Comparison of ENCODE assay signal across 34 cellular contexts in genomic region chr10:108612485-108612884, GRCh38.
"Had no signal": no experiment of that assay in that cellular context is flagged by ENCODE, and none has a peak within 500 bp of the region (broad histone marks: within the 10 kb centered on the region; RNA-seq: fewer than 3 reads in every experiment).

No MANE protein-coding gene starts in this region.

- H3K9me3 ChIP-seq: SJCRH30 had no signal

- H3K27me3 ChIP-seq: brain microvascular endothelial cell, SJCRH30 had no signal

- ATAC-seq: activated CD8-positive, alpha-beta memory T cell treated with anti-CD3 and anti-CD28 coated beads, Interleukin-2, amount 10 ng/mL, durations not matched to agents 7 days and 5 days; activated T-cell treated with anti-CD3 and anti-CD28 coated beads, Interleukin-2, amount 50 U/mL, for 72 hours; activated T-helper 17 cell treated with anti-CD3 and anti-CD28 coated beads, Interleukin-2, amount 50 U/mL, for 72 hours; Panc1 had no signal

- DNase-seq: activated CD4-positive, alpha-beta memory T cell treated with anti-CD3 and anti-CD28 coated beads, Interleukin-2, amount 10 ng/mL, durations not matched to agents 7 days and 5 days; activated CD4-positive, alpha-beta T cell treated with anti-CD3 and anti-CD28 coated beads for 1 hour; activated CD4-positive, alpha-beta T cell treated with anti-CD3 and anti-CD28 coated beads for 48 hours; activated CD4-positive, CD25-positive, alpha-beta regulatory T cell; activated CD8-positive, alpha-beta memory T cell treated with anti-CD3 and anti-CD28 coated beads for 24 hours; activated CD8-positive, alpha-beta memory T cell treated with anti-CD3 and anti-CD28 coated beads, Interleukin-2, amount 10 ng/mL, durations not matched to agents 7 days and 5 days; activated CD8-positive, alpha-beta memory T cell treated with anti-CD3 and anti-CD28 coated beads, Interleukin-2, amount 50 U/mL, for 48 hours; activated effector memory CD4-positive, alpha-beta T cell treated with anti-CD3 and anti-CD28 coated beads, Interleukin-2, amount 50 U/mL, for 16 hours; activated naive CD4-positive, alpha-beta T cell; activated naive CD4-positive, alpha-beta T cell treated with anti-CD3 and anti-CD28 coated beads, Interleukin-2, amount 50 U/mL, for 16 hours; activated naive CD8-positive, alpha-beta T cell treated with anti-CD3 and anti-CD28 coated beads for 36 hours; activated T-cell treated with anti-CD3 and anti-CD28 coated beads, Interleukin-2, amount 50 U/mL, for 72 hours; amniotic stem cell; aorta; brain microvascular endothelial cell; central memory CD4-positive, alpha-beta T cell; Karpas-422; KBM-7; NCI-H1048; NCI-H1417; NCI-H146; NCI-H187; NCI-H2029 treated with DMSO at 0.1 percent for 48 hours; NCI-H2171 treated with DMSO at 0.1 percent for 48 hours; NCI-H2227 treated with DMSO at 0.1 percent for 48 hours; NCI-H446 treated with DMSO at 0.1 percent for 48 hours; NCI-H524; SHP77; SJCRH30; T1000; WERI-Rb-1 had no signal

- FAIRE-seq: colon had no signal

- H3K4me3 ChIP-seq: SJCRH30 had no signal

- H3K36me3 ChIP-seq: brain microvascular endothelial cell, SJCRH30, WERI-Rb-1 had no signal

- H3K27ac ChIP-seq: brain microvascular endothelial cell, SJCRH30, WERI-Rb-1 had no signal

- H3K4me1 ChIP-seq: SJCRH30 had no signal
